28 cellular contexts compared by ENCODE assay signal in genomic region chrX:150730719-150731118, GRCh38. TPM values are rescaled to one million over a fixed set of nuclear protein-coding genes. Genes with fewer than 3 reads are reported as not detected.
A peak's percentile ranks its signal among the peaks of the same experiment; 100 is the strongest.
DNase-seq lines count a peak whose midpoint lies in the region; FAIRE-seq and TF ChIP-seq lines count a peak whose summit lies in the region.
"Had no signal": no experiment of that assay in that cellular context is flagged by ENCODE, and none has a peak within 500 bp of the region (broad histone marks: within the 10 kb centered on the region; RNA-seq: fewer than 3 reads in every experiment).

No MANE protein-coding gene starts in this region.

- H2BK120ac ChIP-seq in mesenchymal stem cell (ENCODE audit: low read depth, low read length) (no peak overlapping the region), trophoblast cell (ENCODE audit: insufficient read depth, low read length, poor library complexity) (no peak overlapping the region)

- H2BK5ac ChIP-seq in mesenchymal stem cell (ENCODE audit: low read depth, low read length, poor library complexity, severe bottlenecking) (no peak overlapping the region), trophoblast cell (ENCODE audit: low read depth, low read length, poor library complexity) (no peak overlapping the region)

- peaks cover 2% of the 10 kb centered on the region for H3K36me3 Mint-ChIP-seq in astrocyte (ENCODE audit: low read depth, unreplicated experiment)

- no peak overlapping the region for H3K4me3 Mint-ChIP-seq in astrocyte (ENCODE audit: unreplicated experiment)
- H3K4me3 Mint-ChIP-seq: activated CD4-positive, alpha-beta T cell treated with anti-CD3 and anti-CD28 coated beads for 36 hours; activated naive CD4-positive, alpha-beta T cell treated with anti-CD3 and anti-CD28 coated beads for 36 hours; activated T-cell treated with anti-CD3 and anti-CD28 coated beads, Interleukin-2, amount 50 U/mL, for 24 hours; CD4-positive, alpha-beta T cell; memory B cell; stimulated activated effector memory CD8-positive, alpha-beta T cell treated with anti-CD3 and anti-CD28 coated beads, Interleukin-12 subunit alpha, Interleukin-12 subunit beta, amount 100 ng/mL, for 72 hours had no signal

- H4K91ac ChIP-seq in mesenchymal stem cell (ENCODE audit: low read length) (no peak overlapping the region), trophoblast cell (ENCODE audit: low read depth, low read length) (no peak overlapping the region)

- peak overlapping the region; percentile 18 for H3K27ac Mint-ChIP-seq in astrocyte (ENCODE audit: unreplicated experiment)
- H3K27ac Mint-ChIP-seq: activated naive CD4-positive, alpha-beta T cell treated with anti-CD3 and anti-CD28 coated beads for 36 hours; CD4-positive, alpha-beta T cell; memory B cell had no signal

- H3K27ac ChIP-seq in astrocyte (ENCODE audit: low read depth, low read length) (no peak overlapping the region), mesenchymal stem cell (ENCODE audit: low read length, poor library complexity, severe bottlenecking) (no peak overlapping the region), trophoblast cell (ENCODE audit: low read depth, low read length) (no peak overlapping the region)

- no peak overlapping the region for H3K4me2 ChIP-seq in astrocyte (ENCODE audit: low read length)
- no peak overlapping the region for H3K4me2 ChIP-seq in mesenchymal stem cell (ENCODE audit: low read length, poor library complexity, severe bottlenecking)
- H3K4me2 ChIP-seq in trophoblast cell (ENCODE audit: low read length), result no peak overlapping the region

- H3K36me3 ChIP-seq in astrocyte (ENCODE audit: insufficient read depth, low read length) (peaks cover 3% of the 10 kb centered on the region), mesenchymal stem cell (ENCODE audit: control insufficient read depth in 1 of 2, insufficient read depth in 2 of 2, low read depth in 1 of 2, low read length in 2 of 2) (peaks cover 14 to 27% of the 10 kb centered on the region in 2 experiments), trophoblast cell (ENCODE audit: control insufficient read depth in 1 of 2, insufficient read depth in 2 of 2, low read length in 2 of 2) (peaks cover 11 to 18% of the 10 kb centered on the region in 2 experiments)

- H2BK15ac ChIP-seq in mesenchymal stem cell (ENCODE audit: low read depth, poor library complexity, severe bottlenecking), result no peak overlapping the region

- H3K4me1 ChIP-seq in astrocyte (ENCODE audit: insufficient read depth, low read length) (peaks cover 9% of the 10 kb centered on the region), mesenchymal stem cell (ENCODE audit: control insufficient read depth, insufficient read depth, low read depth, low read length) (no peaks in the 10 kb centered on the region), trophoblast cell (ENCODE audit: control insufficient read depth in 1 of 2, insufficient read depth in 2 of 2, low read length in 2 of 2) (no peaks in the 10 kb centered on the region)

- H2BK12ac ChIP-seq in mesenchymal stem cell (ENCODE audit: low read length in 2 of 2), result no peak overlapping the region
- no peak overlapping the region for H2BK12ac ChIP-seq in trophoblast cell (ENCODE audit: low read length)

- no peaks in the 10 kb centered on the region for H4K20me1 ChIP-seq in astrocyte (ENCODE audit: insufficient read depth, low read length)

- 100% methylated on average over 3 of the region's 6 CpGs for WGBS in mesenchymal stem cell
- WGBS in trophoblast cell (ENCODE audit: extremely low coverage, insufficient coverage, insufficient read length), result no CpG with 5 or more reads among the region's 6 CpGs

- H3K14ac ChIP-seq in mesenchymal stem cell (ENCODE audit: low read length in 2 of 2), result no peak overlapping the region
- H3K14ac ChIP-seq in trophoblast cell (ENCODE audit: low read length), result no peak overlapping the region

- H2AK5ac ChIP-seq in mesenchymal stem cell (ENCODE audit: low read length, severe bottlenecking) (no peak overlapping the region), trophoblast cell (ENCODE audit: low read length) (no peak overlapping the region)

- H3K23ac ChIP-seq in mesenchymal stem cell (ENCODE audit: low read length in 2 of 2), result no peak overlapping the region
- no peak overlapping the region for H3K23ac ChIP-seq in trophoblast cell (ENCODE audit: low read length)

- no peak overlapping the region for H3K4me3 ChIP-seq in astrocyte (ENCODE audit: insufficient read depth, low read depth, low read length)
- H3K4me3 ChIP-seq in mesenchymal stem cell (ENCODE audit: insufficient read depth in 1 of 2, low read depth in 1 of 2, low read length in 2 of 2), result no peak overlapping the region
- H3K4me3 ChIP-seq in trophoblast cell (ENCODE audit: low read depth, low read length), result no peak overlapping the region

- DNase-seq in AG08395 (ENCODE audit: low spot score), result peak; percentile 77
- peak; percentile 55 for DNase-seq in GM04504 (ENCODE audit: low read depth)
- DNase-seq in astrocyte (ENCODE audit: low read depth), result peak; percentile 51
- DNase-seq in mesenchymal stem cell, result no peak
- no peak for DNase-seq in NCI-H748 treated with DMSO at 0.1 percent for 48 hours (lab: John Stamatoyannopoulos, UW)
- DNase-seq in trophoblast cell, result no peak
- DNase-seq in NCI-H146 treated with DMSO at 0.1 percent for 48 hours (lab: John Stamatoyannopoulos, UW; ENCODE audit: unreplicated experiment), result no peak
- DNase-seq in HuH-7 (ENCODE audit: low spot score), result no peak
- DNase-seq: activated CD4-positive, alpha-beta T cell treated with anti-CD3 and anti-CD28 coated beads for 36 hours; activated naive CD4-positive, alpha-beta T cell treated with anti-CD3 and anti-CD28 coated beads for 36 hours; activated T-cell treated with anti-CD3 and anti-CD28 coated beads, Interleukin-2, amount 50 U/mL, for 24 hours; amygdala; caudate nucleus; CD4-positive, alpha-beta T cell; foreskin melanocyte; Kasumi-1; left colon; NCI-H1694 treated with DMSO at 0.1 percent for 48 hours; NCI-H2171; NCI-H524; nucleus accumbens; SIG-M5; small intestine; stimulated activated CD4-positive, alpha-beta T cell treated with anti-CD3 and anti-CD28 coated beads, Interleukin-2, amount 100 ng/mL, for 24 hours had no signal

- FAIRE-seq in astrocyte (lab: Jason Lieb, UNC), result peak; percentile 99
- FAIRE-seq: GM18507, H54 had no signal

- H3K79me1 ChIP-seq in mesenchymal stem cell (replicated peaks; ENCODE audit: low read length, poor library complexity, severe bottlenecking) (peaks cover 10% of the 10 kb centered on the region), trophoblast cell (ENCODE audit: low read length) (no peaks in the 10 kb centered on the region)

- peaks cover 8% of the 10 kb centered on the region for H3K4me1 Mint-ChIP-seq in astrocyte (ENCODE audit: low read depth, unreplicated experiment)

- no peaks in the 10 kb centered on the region for H3K27me3 Mint-ChIP-seq in astrocyte (ENCODE audit: low read depth, unreplicated experiment)
- H3K27me3 Mint-ChIP-seq: activated CD4-positive, alpha-beta T cell treated with anti-CD3 and anti-CD28 coated beads for 36 hours; CD4-positive, alpha-beta T cell; memory B cell had no signal

- no peak for TF ChIP-seq CTCF in astrocyte (IDR thresholded peaks at IDR 0.05; ENCODE audit: insufficient read depth, low read depth, low read length)

- H3K4ac ChIP-seq in mesenchymal stem cell (ENCODE audit: low read depth in 1 of 2, low read length in 2 of 2) (no peak overlapping the region), trophoblast cell (ENCODE audit: low read depth, low read length) (no peak overlapping the region)

- no peaks in the 10 kb centered on the region for H3K9me3 ChIP-seq in astrocyte (ENCODE audit: insufficient read depth, low read depth, low read length)
- no peaks in the 10 kb centered on the region for H3K9me3 ChIP-seq in mesenchymal stem cell (ENCODE audit: control insufficient read depth, low read length)
- H3K9me3 ChIP-seq in trophoblast cell (ENCODE audit: insufficient read depth, low read depth, low read length), result no peaks in the 10 kb centered on the region

- H3K27me3 ChIP-seq in astrocyte (ENCODE audit: insufficient read depth, low read length), result no peaks in the 10 kb centered on the region
- H3K27me3 ChIP-seq in mesenchymal stem cell (ENCODE audit: control insufficient read depth in 1 of 2, insufficient read depth in 1 of 2, low read length in 2 of 2), result peaks cover 0 to 19% of the 10 kb centered on the region in 2 experiments
- H3K27me3 ChIP-seq in trophoblast cell (ENCODE audit: insufficient read depth, low read length), result no peaks in the 10 kb centered on the region

- H4K8ac ChIP-seq in mesenchymal stem cell (ENCODE audit: low read length), result no peak overlapping the region
- no peak overlapping the region for H4K8ac ChIP-seq in trophoblast cell (ENCODE audit: low read depth, low read length)

- no peaks in the 10 kb centered on the region for H3K79me2 ChIP-seq in astrocyte (ENCODE audit: insufficient read depth, low read length)
- no peaks in the 10 kb centered on the region for H3K79me2 ChIP-seq in trophoblast cell (ENCODE audit: control insufficient read depth, insufficient read depth, low read length, poor library complexity)

- H3K9me3 Mint-ChIP-seq in astrocyte (ENCODE audit: unreplicated experiment), result no peaks in the 10 kb centered on the region
- H3K9me3 Mint-ChIP-seq: activated naive CD4-positive, alpha-beta T cell treated with anti-CD3 and anti-CD28 coated beads for 36 hours; activated T-cell treated with anti-CD3 and anti-CD28 coated beads, Interleukin-2, amount 50 U/mL, for 24 hours; CD4-positive, alpha-beta T cell; memory B cell; stimulated activated effector memory CD8-positive, alpha-beta T cell treated with anti-CD3 and anti-CD28 coated beads, Interleukin-12 subunit alpha, Interleukin-12 subunit beta, amount 100 ng/mL, for 72 hours had no signal

- H4K12ac ChIP-seq in trophoblast cell (ENCODE audit: low read depth, low read length), result no peak overlapping the region

- H3K18ac ChIP-seq in mesenchymal stem cell (ENCODE audit: low read depth in 1 of 2, low read length in 2 of 2) (no peak overlapping the region), trophoblast cell (ENCODE audit: low read length) (no peak overlapping the region)

- H2AFZ ChIP-seq in astrocyte (ENCODE audit: low read depth, low read length), result no peak overlapping the region
- H2AFZ ChIP-seq in mesenchymal stem cell (ENCODE audit: low read depth, low read length), result no peak overlapping the region
- H2AFZ ChIP-seq in trophoblast cell (ENCODE audit: insufficient read depth, low read length, poor library complexity), result no peak overlapping the region

- H3K9ac ChIP-seq in astrocyte (ENCODE audit: low read length) (no peak overlapping the region), mesenchymal stem cell (ENCODE audit: low read length) (peak overlapping the region; percentile 72), trophoblast cell (ENCODE audit: low read length) (no peak overlapping the region)

RNA-seq across cellular contexts. Expression of gene MTMR1, which starts 37.5 kb away (rescaled TPM):
- 14.9 and 18.6 TPM in 2 replicates for total RNA-seq in astrocyte
- 14.3 TPM for polyA plus RNA-seq in mesenchymal stem cell (2013, experiment 1 of 2)
- 14.2 TPM for polyA plus RNA-seq in mesenchymal stem cell (2013, experiment 2 of 2)
- polyA plus RNA-seq in trophoblast cell (2013), result 16.7 and 17.9 TPM in 2 replicates

Comparison
In these comparisons a context has a peak if more than half of its experiments do, and no peak if none do; other contexts are left out.
1. DNase-seq: peak in AG08395 (single experiment), GM04504 (single experiment) and astrocyte (single experiment); none in mesenchymal stem cell (single experiment), NCI-H748 treated with DMSO at 0.1 percent for 48 hours (single experiment), trophoblast cell (0 of 2), NCI-H146 treated with DMSO at 0.1 percent for 48 hours (single experiment) and HuH-7 (single experiment).